ENCODE assay signal across 1 cellular context in genomic region chr1:184802739-184803492, GRCh38.
TF ChIP-seq lines count a peak whose summit lies in the region.

No MANE protein-coding gene starts in this region.

TF ChIP-seq in liver, 16 proteins besides CTCF, POLR2A, EP300 and RAD21 (continued from another document):
- TF ChIP-seq, protein P1, sequence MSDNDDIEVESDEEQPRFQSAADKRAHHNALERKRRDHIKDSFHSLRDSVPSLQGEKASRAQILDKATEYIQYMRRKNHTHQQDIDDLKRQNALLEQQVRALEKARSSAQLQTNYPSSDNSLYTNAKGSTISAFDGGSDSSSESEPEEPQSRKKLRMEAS (IDR thresholded peaks at IDR 0.05): peak; percentile 32
- TF ChIP-seq EGR1 (IDR thresholded peaks at IDR 0.05; ENCODE audit: low read depth in 2 of 2) (peak in 1 of 2 donors; percentile 59), ATF3 (IDR thresholded peaks at IDR 0.05) (peak; percentile 59), TAF1 (conservative IDR thresholded peaks at IDR 0.05) (no peak), YY1 (IDR thresholded peaks at IDR 0.05) (peak; percentile 90), FOXA2 (IDR thresholded peaks at IDR 0.05) (peak; percentile 58), GABPA (IDR thresholded peaks at IDR 0.05 in 1 of 2, conservative IDR thresholded peaks at IDR 0.05 in 1 of 2) (no peak), HNF4A (conservative IDR thresholded peaks at IDR 0.05) (peak; percentile 69 to 88), RXRA (IDR thresholded peaks at IDR 0.05) (peak in 1 of 2 donors; percentile 71), SP1 (IDR thresholded peaks at IDR 0.05) (peak; percentile 33)
- TF ChIP-seq, protein P2, sequence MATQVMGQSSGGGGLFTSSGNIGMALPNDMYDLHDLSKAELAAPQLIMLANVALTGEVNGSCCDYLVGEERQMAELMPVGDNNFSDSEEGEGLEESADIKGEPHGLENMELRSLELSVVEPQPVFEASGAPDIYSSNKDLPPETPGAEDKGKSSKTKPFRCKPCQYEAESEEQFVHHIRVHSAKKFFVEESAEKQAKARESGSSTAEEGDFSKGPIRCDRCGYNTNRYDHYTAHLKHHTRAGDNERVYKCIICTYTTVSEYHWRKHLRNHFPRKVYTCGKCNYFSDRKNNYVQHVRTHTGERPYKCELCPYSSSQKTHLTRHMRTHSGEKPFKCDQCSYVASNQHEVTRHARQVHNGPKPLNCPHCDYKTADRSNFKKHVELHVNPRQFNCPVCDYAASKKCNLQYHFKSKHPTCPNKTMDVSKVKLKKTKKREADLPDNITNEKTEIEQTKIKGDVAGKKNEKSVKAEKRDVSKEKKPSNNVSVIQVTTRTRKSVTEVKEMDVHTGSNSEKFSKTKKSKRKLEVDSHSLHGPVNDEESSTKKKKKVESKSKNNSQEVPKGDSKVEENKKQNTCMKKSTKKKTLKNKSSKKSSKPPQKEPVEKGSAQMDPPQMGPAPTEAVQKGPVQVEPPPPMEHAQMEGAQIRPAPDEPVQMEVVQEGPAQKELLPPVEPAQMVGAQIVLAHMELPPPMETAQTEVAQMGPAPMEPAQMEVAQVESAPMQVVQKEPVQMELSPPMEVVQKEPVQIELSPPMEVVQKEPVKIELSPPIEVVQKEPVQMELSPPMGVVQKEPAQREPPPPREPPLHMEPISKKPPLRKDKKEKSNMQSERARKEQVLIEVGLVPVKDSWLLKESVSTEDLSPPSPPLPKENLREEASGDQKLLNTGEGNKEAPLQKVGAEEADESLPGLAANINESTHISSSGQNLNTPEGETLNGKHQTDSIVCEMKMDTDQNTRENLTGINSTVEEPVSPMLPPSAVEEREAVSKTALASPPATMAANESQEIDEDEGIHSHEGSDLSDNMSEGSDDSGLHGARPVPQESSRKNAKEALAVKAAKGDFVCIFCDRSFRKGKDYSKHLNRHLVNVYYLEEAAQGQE (IDR thresholded peaks at IDR 0.05): no peak
